ENCODE assay signal across 2 cellular contexts in the genomic region with DNA sequence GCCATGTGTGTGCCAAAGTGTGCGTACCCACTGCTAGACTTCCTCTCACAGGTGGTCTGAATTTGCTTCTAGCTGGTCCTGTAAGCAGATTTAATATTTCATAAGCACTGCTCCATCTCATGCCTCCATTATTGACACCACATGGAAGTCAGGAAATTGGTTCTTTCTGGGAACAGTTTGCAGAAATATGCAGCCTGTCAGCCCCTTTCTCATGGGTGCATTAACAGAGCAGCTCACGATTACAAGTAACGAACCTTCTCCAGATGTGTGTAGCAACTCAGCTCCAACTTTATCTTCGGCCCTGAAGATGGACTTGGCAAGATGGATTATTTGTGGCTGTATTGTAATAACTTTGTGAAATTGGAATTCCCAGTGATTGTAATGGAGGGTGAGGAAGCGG.
TF ChIP-seq lines count a peak whose summit lies in the region.

No MANE protein-coding gene starts in this region.

TF ChIP-seq in GM23338, 12 proteins besides CTCF, POLR2A, EP300 and RAD21 (continued from another document):
- TF ChIP-seq, protein P1, sequence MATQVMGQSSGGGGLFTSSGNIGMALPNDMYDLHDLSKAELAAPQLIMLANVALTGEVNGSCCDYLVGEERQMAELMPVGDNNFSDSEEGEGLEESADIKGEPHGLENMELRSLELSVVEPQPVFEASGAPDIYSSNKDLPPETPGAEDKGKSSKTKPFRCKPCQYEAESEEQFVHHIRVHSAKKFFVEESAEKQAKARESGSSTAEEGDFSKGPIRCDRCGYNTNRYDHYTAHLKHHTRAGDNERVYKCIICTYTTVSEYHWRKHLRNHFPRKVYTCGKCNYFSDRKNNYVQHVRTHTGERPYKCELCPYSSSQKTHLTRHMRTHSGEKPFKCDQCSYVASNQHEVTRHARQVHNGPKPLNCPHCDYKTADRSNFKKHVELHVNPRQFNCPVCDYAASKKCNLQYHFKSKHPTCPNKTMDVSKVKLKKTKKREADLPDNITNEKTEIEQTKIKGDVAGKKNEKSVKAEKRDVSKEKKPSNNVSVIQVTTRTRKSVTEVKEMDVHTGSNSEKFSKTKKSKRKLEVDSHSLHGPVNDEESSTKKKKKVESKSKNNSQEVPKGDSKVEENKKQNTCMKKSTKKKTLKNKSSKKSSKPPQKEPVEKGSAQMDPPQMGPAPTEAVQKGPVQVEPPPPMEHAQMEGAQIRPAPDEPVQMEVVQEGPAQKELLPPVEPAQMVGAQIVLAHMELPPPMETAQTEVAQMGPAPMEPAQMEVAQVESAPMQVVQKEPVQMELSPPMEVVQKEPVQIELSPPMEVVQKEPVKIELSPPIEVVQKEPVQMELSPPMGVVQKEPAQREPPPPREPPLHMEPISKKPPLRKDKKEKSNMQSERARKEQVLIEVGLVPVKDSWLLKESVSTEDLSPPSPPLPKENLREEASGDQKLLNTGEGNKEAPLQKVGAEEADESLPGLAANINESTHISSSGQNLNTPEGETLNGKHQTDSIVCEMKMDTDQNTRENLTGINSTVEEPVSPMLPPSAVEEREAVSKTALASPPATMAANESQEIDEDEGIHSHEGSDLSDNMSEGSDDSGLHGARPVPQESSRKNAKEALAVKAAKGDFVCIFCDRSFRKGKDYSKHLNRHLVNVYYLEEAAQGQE (IDR thresholded peaks at IDR 0.05; ENCODE audit: unreplicated experiment): no peak
- TF ChIP-seq CREB1 (CRISPR knock-in tag; IDR thresholded peaks at IDR 0.05; ENCODE audit: low read depth) (no peak), STAT1 (IDR thresholded peaks at IDR 0.05; ENCODE audit: unreplicated experiment) (no peak), ZNF331 (CRISPR knock-in tag; IDR thresholded peaks at IDR 0.05; ENCODE audit: low read depth) (no peak), NANOG (IDR thresholded peaks at IDR 0.05; ENCODE audit: borderline replicate concordance) (no peak), EZH2 (IDR thresholded peaks at IDR 0.05; ENCODE audit: low read depth, unreplicated experiment) (no peak)
- TF ChIP-seq, protein P2, sequence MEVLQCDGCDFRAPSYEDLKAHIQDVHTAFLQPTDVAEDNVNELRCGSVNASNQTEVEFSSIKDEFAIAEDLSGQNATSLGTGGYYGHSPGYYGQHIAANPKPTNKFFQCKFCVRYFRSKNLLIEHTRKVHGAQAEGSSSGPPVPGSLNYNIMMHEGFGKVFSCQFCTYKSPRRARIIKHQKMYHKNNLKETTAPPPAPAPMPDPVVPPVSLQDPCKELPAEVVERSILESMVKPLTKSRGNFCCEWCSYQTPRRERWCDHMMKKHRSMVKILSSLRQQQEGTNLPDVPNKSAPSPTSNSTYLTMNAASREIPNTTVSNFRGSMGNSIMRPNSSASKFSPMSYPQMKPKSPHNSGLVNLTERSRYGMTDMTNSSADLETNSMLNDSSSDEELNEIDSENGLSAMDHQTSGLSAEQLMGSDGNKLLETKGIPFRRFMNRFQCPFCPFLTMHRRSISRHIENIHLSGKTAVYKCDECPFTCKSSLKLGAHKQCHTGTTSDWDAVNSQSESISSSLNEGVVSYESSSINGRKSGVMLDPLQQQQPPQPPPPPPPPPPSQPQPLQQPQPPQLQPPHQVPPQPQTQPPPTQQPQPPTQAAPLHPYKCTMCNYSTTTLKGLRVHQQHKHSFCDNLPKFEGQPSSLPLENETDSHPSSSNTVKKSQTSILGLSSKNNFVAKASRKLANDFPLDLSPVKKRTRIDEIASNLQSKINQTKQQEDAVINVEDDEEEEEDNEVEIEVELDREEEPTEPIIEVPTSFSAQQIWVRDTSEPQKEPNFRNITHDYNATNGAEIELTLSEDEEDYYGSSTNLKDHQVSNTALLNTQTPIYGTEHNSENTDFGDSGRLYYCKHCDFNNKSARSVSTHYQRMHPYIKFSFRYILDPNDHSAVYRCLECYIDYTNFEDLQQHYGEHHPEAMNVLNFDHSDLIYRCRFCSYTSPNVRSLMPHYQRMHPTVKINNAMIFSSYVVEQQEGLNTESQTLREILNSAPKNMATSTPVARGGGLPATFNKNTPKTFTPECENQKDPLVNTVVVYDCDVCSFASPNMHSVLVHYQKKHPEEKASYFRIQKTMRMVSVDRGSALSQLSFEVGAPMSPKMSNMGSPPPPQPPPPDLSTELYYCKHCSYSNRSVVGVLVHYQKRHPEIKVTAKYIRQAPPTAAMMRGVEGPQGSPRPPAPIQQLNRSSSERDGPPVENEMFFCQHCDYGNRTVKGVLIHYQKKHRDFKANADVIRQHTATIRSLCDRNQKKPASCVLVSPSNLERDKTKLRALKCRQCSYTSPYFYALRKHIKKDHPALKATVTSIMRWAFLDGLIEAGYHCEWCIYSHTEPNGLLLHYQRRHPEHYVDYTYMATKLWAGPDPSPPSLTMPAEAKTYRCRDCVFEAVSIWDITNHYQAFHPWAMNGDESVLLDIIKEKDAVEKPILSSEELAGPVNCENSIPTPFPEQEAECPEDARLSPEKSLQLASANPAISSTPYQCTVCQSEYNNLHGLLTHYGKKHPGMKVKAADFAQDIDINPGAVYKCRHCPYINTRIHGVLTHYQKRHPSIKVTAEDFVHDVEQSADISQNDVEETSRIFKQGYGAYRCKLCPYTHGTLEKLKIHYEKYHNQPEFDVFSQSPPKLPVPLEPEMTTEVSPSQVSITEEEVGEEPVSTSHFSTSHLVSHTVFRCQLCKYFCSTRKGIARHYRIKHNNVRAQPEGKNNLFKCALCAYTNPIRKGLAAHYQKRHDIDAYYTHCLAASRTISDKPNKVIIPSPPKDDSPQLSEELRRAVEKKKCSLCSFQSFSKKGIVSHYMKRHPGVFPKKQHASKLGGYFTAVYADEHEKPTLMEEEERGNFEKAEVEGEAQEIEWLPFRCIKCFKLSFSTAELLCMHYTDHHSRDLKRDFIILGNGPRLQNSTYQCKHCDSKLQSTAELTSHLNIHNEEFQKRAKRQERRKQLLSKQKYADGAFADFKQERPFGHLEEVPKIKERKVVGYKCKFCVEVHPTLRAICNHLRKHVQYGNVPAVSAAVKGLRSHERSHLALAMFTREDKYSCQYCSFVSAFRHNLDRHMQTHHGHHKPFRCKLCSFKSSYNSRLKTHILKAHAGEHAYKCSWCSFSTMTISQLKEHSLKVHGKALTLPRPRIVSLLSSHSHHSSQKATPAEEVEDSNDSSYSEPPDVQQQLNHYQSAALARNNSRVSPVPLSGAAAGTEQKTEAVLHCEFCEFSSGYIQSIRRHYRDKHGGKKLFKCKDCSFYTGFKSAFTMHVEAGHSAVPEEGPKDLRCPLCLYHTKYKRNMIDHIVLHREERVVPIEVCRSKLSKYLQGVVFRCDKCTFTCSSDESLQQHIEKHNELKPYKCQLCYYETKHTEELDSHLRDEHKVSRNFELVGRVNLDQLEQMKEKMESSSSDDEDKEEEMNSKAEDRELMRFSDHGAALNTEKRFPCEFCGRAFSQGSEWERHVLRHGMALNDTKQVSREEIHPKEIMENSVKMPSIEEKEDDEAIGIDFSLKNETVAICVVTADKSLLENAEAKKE (CRISPR knock-in tag; IDR thresholded peaks at IDR 0.05): no peak

TF ChIP-seq in H1, 55 proteins besides CTCF, POLR2A, EP300 and RAD21 (continued from another document):
- TF ChIP-seq SP2 (IDR thresholded peaks at IDR 0.05; ENCODE audit: low read length) (no peak), RFX5 (IDR thresholded peaks at IDR 0.05; ENCODE audit: borderline replicate concordance, low read depth, low read length) (no peak), CHD2 (IDR thresholded peaks at IDR 0.05; ENCODE audit: low read length) (no peak), ATF3 (IDR thresholded peaks at IDR 0.05; ENCODE audit: insufficient read depth, low read depth, low read length) (no peak), NANOG (IDR thresholded peaks at IDR 0.05; ENCODE audit: insufficient read depth, low read depth, low read length, poor library complexity, severe bottlenecking) (no peak), TAF7 (optimal IDR thresholded peaks at IDR 0.05; ENCODE audit: borderline replicate concordance, low read depth, low read length) (no peak)
- TF ChIP-seq, protein P3, sequence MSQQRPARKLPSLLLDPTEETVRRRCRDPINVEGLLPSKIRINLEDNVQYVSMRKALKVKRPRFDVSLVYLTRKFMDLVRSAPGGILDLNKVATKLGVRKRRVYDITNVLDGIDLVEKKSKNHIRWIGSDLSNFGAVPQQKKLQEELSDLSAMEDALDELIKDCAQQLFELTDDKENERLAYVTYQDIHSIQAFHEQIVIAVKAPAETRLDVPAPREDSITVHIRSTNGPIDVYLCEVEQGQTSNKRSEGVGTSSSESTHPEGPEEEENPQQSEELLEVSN (IDR thresholded peaks at IDR 0.05): no peak
